Comparison of ENCODE assay signal across 2 cellular contexts in genomic region chr13:51298812-51299211, GRCh38.
TF ChIP-seq lines count a peak whose summit lies in the region.

No MANE protein-coding gene starts in this region.

TF ChIP-seq in H1, 55 proteins besides CTCF, POLR2A, EP300 and RAD21:
- peak; percentile 57 for TF ChIP-seq USF2 (IDR thresholded peaks at IDR 0.05; ENCODE audit: low read length)
- TF ChIP-seq MAX (IDR thresholded peaks at IDR 0.05) = peak; percentile 61; the same call in 1 of the 2 replicates
- TF ChIP-seq CTBP2 (IDR thresholded peaks at IDR 0.05; ENCODE audit: borderline replicate concordance, insufficient read depth, insufficient read length, low read length) = no peak
- peak; percentile 44 for TF ChIP-seq SIX5 (IDR thresholded peaks at IDR 0.05; ENCODE audit: low read depth, low read length)

TF ChIP-seq in neural cell, 6 proteins besides CTCF, POLR2A, EP300 and RAD21:
- TF ChIP-seq MXI1 (conservative IDR thresholded peaks at IDR 0.05; ENCODE audit: poor library complexity, severe bottlenecking) (no peak), TAF1 (IDR thresholded peaks at IDR 0.05; ENCODE audit: low read depth) (no peak), EZH2 (IDR thresholded peaks at IDR 0.05; ENCODE audit: borderline replicate concordance, insufficient read depth, low read length, poor library complexity, severe bottlenecking) (no peak), REST (IDR thresholded peaks at IDR 0.05; ENCODE audit: borderline replicate concordance) (no peak), POLR2AphosphoS5 (IDR thresholded peaks at IDR 0.05) (no peak), SMC3 (conservative IDR thresholded peaks at IDR 0.05; ENCODE audit: poor library complexity) (no peak)
